ENCODE assay signal across 20 cellular contexts in genomic region chr20:20754758-20755157, GRCh38.
"Had no signal": no experiment of that assay in that cellular context is flagged by ENCODE, and none has a peak within 500 bp of the region (broad histone marks: within the 10 kb centered on the region; RNA-seq: fewer than 3 reads in every experiment).

No MANE protein-coding gene starts in this region.

- H3K4me1 ChIP-seq: ascending aorta had no signal

- DNase-seq: activated CD4-positive, alpha-beta T cell treated with anti-CD3 and anti-CD28 coated beads for 48 hours; activated CD4-positive, alpha-beta T cell treated with anti-CD3 and anti-CD28 coated beads, Interleukin-2, amount 50 U/mL, for 4 hours; activated CD4-positive, CD25-positive, alpha-beta regulatory T cell treated with anti-CD3 and anti-CD28 coated beads, Interleukin-2, amount 50 U/mL, for 72 hours; activated CD8-positive, alpha-beta memory T cell treated with anti-CD3 and anti-CD28 coated beads, Interleukin-2, amount 50 U/mL, for 48 hours; activated CD8-positive, alpha-beta T cell treated with anti-CD3 and anti-CD28 coated beads, Interleukin-2, amount 10 ng/mL, durations not matched to agents 7 days and 5 days; activated T-cell treated with anti-CD3 and anti-CD28 coated beads, Interleukin-2, amount 50 U/mL, for 1 hour; body of pancreas; central memory CD4-positive, alpha-beta T cell; NCI-H1105; NCI-H1436; NCI-H1694 treated with DMSO at 0.1 percent for 48 hours; NCI-H2029 treated with DMSO at 0.1 percent for 48 hours; NCI-H345; NCI-H510A; NCI-H526 treated with DMSO at 0.1 percent for 48 hours; NCI-H82; PC-3; SHP77 treated with DMSO at 0.1 percent for 48 hours had no signal

- H3K36me3 ChIP-seq: ascending aorta had no signal

- ATAC-seq: activated CD8-positive, alpha-beta T cell treated with anti-CD3 and anti-CD28 coated beads, Interleukin-2, amount 10 ng/mL, durations not matched to agents 7 days and 5 days; body of pancreas; PC-3; WTC11 had no signal

- H3K9me3 ChIP-seq: ascending aorta, body of pancreas had no signal

- H3K27ac ChIP-seq: ascending aorta, body of pancreas had no signal

- H3K4me3 ChIP-seq: ascending aorta, body of pancreas had no signal

- H3K27me3 ChIP-seq: ascending aorta, body of pancreas had no signal
